8 cellular contexts compared by ENCODE assay signal in genomic region chr1:71047635-71048607, GRCh38. TPM values are rescaled to one million over a fixed set of nuclear protein-coding genes. Genes with fewer than 3 reads are reported as not detected.
A peak's percentile ranks its signal among the peaks of the same experiment; 100 is the strongest.
DNase-seq lines count a peak whose midpoint lies in the region; ATAC-seq, FAIRE-seq and TF ChIP-seq lines count a peak whose summit lies in the region.

TSS of gene PTGER3 (minus strand) at chr1:71047816. CDS start at chr1:71047577, 239 bp downstream.

- DNase-seq in ELF-1 (ENCODE audit: low read depth, low spot score) (peak; percentile 41), astrocyte of the hippocampus (ENCODE audit: low read depth, low spot score) (peak; percentile 50), iPS-NIHi11 (ENCODE audit: low spot score) (peak; percentile 75), GM12892 (ENCODE audit: insufficient read length) (no peak), OCI-LY7 (ENCODE audit: low spot score) (no peak)
- DNase-seq in stimulated activated CD4-positive, alpha-beta T cell treated with anti-CD3 and anti-CD28 coated beads, Interleukin-15, amount 100 ng/mL, for 24 hours, result peak; percentile 71

- no peak within 1 kb of the TSS for H3K27ac ChIP-seq in OCI-LY7 (ENCODE audit: low read depth, low read length, poor library complexity, severe bottlenecking)

- no peaks in the 10 kb centered on the region for H3K4me1 ChIP-seq in OCI-LY7 (ENCODE audit: insufficient read depth, low read length, poor library complexity, severe bottlenecking)

- FAIRE-seq in GM12892 (lab: Jason Lieb, UNC), result no peak

- no TSS peak for BruUV-seq in OCI-LY7 (replicated peaks; lab: Mats Ljungman, UMichigan)

- TF ChIP-seq CTCF in OCI-LY7 (conservative IDR thresholded peaks at IDR 0.05; ENCODE audit: low read length), result no peak

- H3K9me3 ChIP-seq in OCI-LY7 (ENCODE audit: low read length), result no peaks in the 10 kb centered on the region

- H3K79me2 ChIP-seq in OCI-LY7 (ENCODE audit: insufficient read depth, low read depth, low read length), result no peaks in the 10 kb centered on the region

- POLR2A ChIA-PET in OCI-LY7 (lab: Charles Lee), result no interaction called here

- no peaks in the 10 kb centered on the region for H3K9me2 ChIP-seq in OCI-LY7 (ENCODE audit: insufficient read depth, low read length)

- no peak within 1 kb of the TSS for H3K4me3 ChIP-seq in OCI-LY7 (ENCODE audit: low read depth, low read length, poor library complexity, severe bottlenecking)

- intact Hi-C loops in OCI-LY7 (cut with micrococcal nuclease; ENCODE audit: unreplicated experiment), result loop anchor here (2.0 kb wide), 2 partner anchors 77 to 303 kb away; no protein-coding TSS in a partner anchor

- ATAC-seq in HG03039 (IDR thresholded peaks at IDR 0.05; ENCODE audit: unreplicated experiment) (peak; percentile 46), SK-N-SH treated with all-trans-retinoic acid at 6 μM for 48 hours (peak; percentile 63)

- no peak within 1 kb of the TSS for H2AFZ ChIP-seq in OCI-LY7 (ENCODE audit: low read length)

- no peak within 1 kb of the TSS for H3K4me2 ChIP-seq in OCI-LY7 (ENCODE audit: low read length)

- no peak for TF ChIP-seq POLR2A in GM12892 (IDR thresholded peaks at IDR 0.05; ENCODE audit: low read depth, low read length)

- no peaks in the 10 kb centered on the region for H4K20me1 ChIP-seq in OCI-LY7 (ENCODE audit: insufficient read depth, low read length)

- no peaks in the 10 kb centered on the region for H3K36me3 ChIP-seq in OCI-LY7 (ENCODE audit: insufficient read depth, low read length)

- CTCF ChIA-PET in OCI-LY7 (lab: Charles Lee; ENCODE audit: unreplicated experiment), result no interaction called here

TF ChIP-seq in SK-N-SH treated with all-trans-retinoic acid at 6 μM for 48 hours, 23 proteins besides CTCF, POLR2A, EP300 and RAD21:
- no peak for TF ChIP-seq ZNF70 (CRISPR knock-in tag; IDR thresholded peaks at IDR 0.05)
- TF ChIP-seq POU6F1 (CRISPR knock-in tag; IDR thresholded peaks at IDR 0.05; ENCODE audit: borderline replicate concordance, low read depth), result no peak
- no peak for TF ChIP-seq PPARA (CRISPR knock-in tag; IDR thresholded peaks at IDR 0.05; ENCODE audit: borderline replicate concordance)
- TF ChIP-seq TCF4 (CRISPR knock-in tag; IDR thresholded peaks at IDR 0.05; ENCODE audit: borderline replicate concordance), result no peak
- no peak for TF ChIP-seq ZNF565 (CRISPR knock-in tag; conservative IDR thresholded peaks at IDR 0.05; ENCODE audit: low read depth)
- no peak for TF ChIP-seq ZFP30 (CRISPR knock-in tag; IDR thresholded peaks at IDR 0.05)
- TF ChIP-seq CSDC2 (CRISPR knock-in tag; IDR thresholded peaks at IDR 0.05), result no peak
TF ChIP-seq in SK-N-SH treated with all-trans-retinoic acid at 6 μM for 48 hours: peak in this region for 0.

RNA-seq across cellular contexts. Expression of gene PTGER3, which starts in this region (rescaled TPM):
- 0.04 TPM for polyA plus RNA-seq in GM12892 (2012; ENCODE audit: missing spikeins)
- 0.13 TPM in 1 of 2 replicates, not detected in the other for total RNA-seq in OCI-LY7 (2014; rRNA removed; shearing (Covaris generic))
- not detected in 2 replicates for total RNA-seq in OCI-LY7 (2022)

Comparison
In these comparisons a context has a peak if more than half of its experiments do, and no peak if none do; other contexts are left out.
1. DNase-seq: peak in ELF-1 (single experiment), astrocyte of the hippocampus (single experiment), iPS-NIHi11 (single experiment) and stimulated activated CD4-positive, alpha-beta T cell treated with anti-CD3 and anti-CD28 coated beads, Interleukin-15, amount 100 ng/mL, for 24 hours (single experiment); none in GM12892 (single experiment) and OCI-LY7 (single experiment).